ENCODE assay signal across 16 cellular contexts in the genomic region with DNA sequence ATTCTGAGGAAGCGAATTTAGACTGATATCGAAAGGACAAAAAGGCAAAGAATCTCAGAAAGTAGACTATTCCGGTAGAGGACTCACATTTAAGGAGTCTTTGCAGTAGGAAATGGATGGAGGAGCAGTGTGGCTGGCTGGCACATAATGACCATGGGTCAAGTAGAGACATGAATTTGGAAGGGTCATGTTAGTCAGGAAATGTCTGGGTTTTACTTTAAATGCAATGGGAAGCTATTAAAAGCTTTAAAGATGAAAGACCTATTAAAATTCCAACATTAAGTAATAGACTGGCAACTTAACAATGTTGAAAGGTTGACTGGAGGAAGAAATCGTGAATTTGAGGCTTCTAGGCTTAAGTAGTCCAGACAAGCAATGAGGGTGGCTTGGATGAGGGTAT.
DNase-seq lines count a peak whose midpoint lies in the region; ATAC-seq and TF ChIP-seq lines count a peak whose summit lies in the region.
"Had no signal": no experiment of that assay in that cellular context is flagged by ENCODE, and none has a peak within 500 bp of the region (broad histone marks: within the 10 kb centered on the region; RNA-seq: fewer than 3 reads in every experiment).

No MANE protein-coding gene starts in this region.

- no peaks in the 10 kb centered on the region for H4K20me1 ChIP-seq in HCT116 (ENCODE audit: insufficient read depth)
- H4K20me1 ChIP-seq in mammary epithelial cell (ENCODE audit: insufficient read depth, low read length), result no peaks in the 10 kb centered on the region
- H4K20me1 ChIP-seq in smooth muscle cell (ENCODE audit: low read depth), result no peaks in the 10 kb centered on the region
- no peaks in the 10 kb centered on the region for H4K20me1 ChIP-seq in OCI-LY7 (ENCODE audit: insufficient read depth, low read length)
- H4K20me1 ChIP-seq: BLaER1 had no signal

- H3K27me3 Mint-ChIP-seq in natural killer cell (ENCODE audit: low read depth in 2 of 2), result no peaks in the 10 kb centered on the region
- no peaks in the 10 kb centered on the region for H3K27me3 Mint-ChIP-seq in progenitor cell of endocrine pancreas
- H3K27me3 Mint-ChIP-seq: CD4-positive, alpha-beta memory T cell had no signal

- no peak for TF ChIP-seq CTCF in HCT116 (IDR thresholded peaks at IDR 0.05 in 2 of 3, conservative IDR thresholded peaks at IDR 0.05 in 1 of 3; ENCODE audit: borderline replicate concordance in 1 of 3, insufficient read depth in 1 of 3, low read depth in 2 of 3, low read length in 2 of 3)
- no peak for TF ChIP-seq CTCF in mammary epithelial cell (conservative IDR thresholded peaks at IDR 0.05 in 1 of 2, IDR thresholded peaks at IDR 0.05 in 1 of 2; ENCODE audit: extremely low read depth in 1 of 2, insufficient read depth in 1 of 2, low read depth in 1 of 2, low read length in 2 of 2)
- no peak for TF ChIP-seq CTCF in foreskin keratinocyte (conservative IDR thresholded peaks at IDR 0.05)
- TF ChIP-seq CTCF in smooth muscle cell (IDR thresholded peaks at IDR 0.05; ENCODE audit: borderline replicate concordance, insufficient read depth, poor library complexity, severe bottlenecking), result no peak
- TF ChIP-seq CTCF in OCI-LY7 (conservative IDR thresholded peaks at IDR 0.05; ENCODE audit: low read length), result no peak
- TF ChIP-seq CTCF in natural killer cell (IDR thresholded peaks at IDR 0.05), result no peak
- TF ChIP-seq CTCF in progenitor cell of endocrine pancreas (IDR thresholded peaks at IDR 0.05; ENCODE audit: unreplicated experiment), result no peak

- H3K4me1 Mint-ChIP-seq in natural killer cell (no peaks in the 10 kb centered on the region), progenitor cell of endocrine pancreas (ENCODE audit: low read depth) (peaks cover 2% of the 10 kb centered on the region)
- H3K4me1 Mint-ChIP-seq: CD14-positive monocyte; CD4-positive, alpha-beta memory T cell had no signal

- peaks cover 9 to 12% of the 10 kb centered on the region in 2 experiments; a peak in 3 of 4 replicates for H3K4me1 ChIP-seq in HCT116 (ENCODE audit: control insufficient read depth in 1 of 2, insufficient read depth in 2 of 2, low read length in 2 of 2)
- peaks cover 17% of the 10 kb centered on the region for H3K4me1 ChIP-seq in mammary epithelial cell (ENCODE audit: insufficient read depth, low read length)
- H3K4me1 ChIP-seq in foreskin keratinocyte, result peaks cover 12% of the 10 kb centered on the region
- peaks cover 6% of the 10 kb centered on the region for H3K4me1 ChIP-seq in smooth muscle cell (ENCODE audit: low read depth)
- no peaks in the 10 kb centered on the region for H3K4me1 ChIP-seq in OCI-LY7 (ENCODE audit: insufficient read depth, low read length, poor library complexity, severe bottlenecking)
- H3K4me1 ChIP-seq: BLaER1 had no signal

- no peak overlapping the region for H3K9ac ChIP-seq in HCT116 (ENCODE audit: low read length)
- H3K9ac ChIP-seq in mammary epithelial cell (ENCODE audit: insufficient read depth, low read length), result no peak overlapping the region
- H3K9ac ChIP-seq in smooth muscle cell (ENCODE audit: low read depth), result no peak overlapping the region
- H3K9ac ChIP-seq: BLaER1 had no signal

- intact Hi-C loops in HCT116 (cut with micrococcal nuclease), result no loop called here
- intact Hi-C loops in mammary epithelial cell (cut with micrococcal nuclease), result no loop called here
- intact Hi-C loops in OCI-LY7 (cut with micrococcal nuclease; ENCODE audit: unreplicated experiment), result no loop called here
- intact Hi-C loops in natural killer cell (cut with micrococcal nuclease), result no loop called here

- WGBS in mammary epithelial cell (ENCODE audit: low coverage, missing lambda C conversion rate), result 53% methylated on average over 4 of the region's 4 CpGs
- 66% methylated on average over 4 of the region's 4 CpGs for WGBS in smooth muscle cell (ENCODE audit: low lambda C conversion rate)

- TF ChIP-seq RAD21 in HCT116 (IDR thresholded peaks at IDR 0.05; ENCODE audit: low read depth), result no peak

- RAD21 ChIA-PET in HCT116 (lab: Charles Lee; ENCODE audit: low non-redundant PET in 1 of 2, low total read pairs in 2 of 2, uncharacterized antibody in 2 of 2, unreplicated experiment in 2 of 2), result no interaction called here

- no peaks in the 10 kb centered on the region for H3K79me2 ChIP-seq in HCT116 (ENCODE audit: insufficient read depth, low read length)
- no peaks in the 10 kb centered on the region for H3K79me2 ChIP-seq in mammary epithelial cell (ENCODE audit: insufficient read depth, low read length)
- H3K79me2 ChIP-seq in smooth muscle cell (ENCODE audit: low read depth), result no peaks in the 10 kb centered on the region
- H3K79me2 ChIP-seq in OCI-LY7 (ENCODE audit: insufficient read depth, low read depth, low read length), result no peaks in the 10 kb centered on the region

- POLR2A ChIA-PET in HCT116 (lab: Charles Lee), result no interaction called here
- POLR2A ChIA-PET in OCI-LY7 (lab: Charles Lee), result no interaction called here

- CTCF ChIA-PET in HCT116 (lab: Charles Lee) (no interaction called here), mammary epithelial cell (lab: Charles Lee; ENCODE audit: low non-redundant PET) (no interaction called here), OCI-LY7 (lab: Charles Lee; ENCODE audit: unreplicated experiment) (no interaction called here)

- BruUV-seq in HCT116 (replicated peaks; lab: Mats Ljungman, UMichigan) (no TSS peak), mammary epithelial cell (replicated peaks; lab: Mats Ljungman, UMichigan) (no TSS peak), OCI-LY7 (replicated peaks; lab: Mats Ljungman, UMichigan) (no TSS peak)

- H3K4me2 ChIP-seq in HCT116 (ENCODE audit: low read length), result no peak overlapping the region
- peak overlapping the region; percentile 62 for H3K4me2 ChIP-seq in mammary epithelial cell (ENCODE audit: insufficient read depth, low read depth, low read length)
- no peak overlapping the region for H3K4me2 ChIP-seq in smooth muscle cell
- H3K4me2 ChIP-seq in OCI-LY7 (ENCODE audit: low read length), result no peak overlapping the region
- H3K4me2 ChIP-seq: BLaER1 had no signal

- H3K9me3 ChIP-seq in HCT116 (ENCODE audit: control insufficient read depth in 1 of 2, insufficient read depth in 1 of 2, low read depth in 1 of 2, low read length in 2 of 2) (no peaks in the 10 kb centered on the region), mammary epithelial cell (replicated peaks; ENCODE audit: insufficient read depth, low read length) (no peaks in the 10 kb centered on the region), smooth muscle cell (replicated peaks; ENCODE audit: low read depth) (no peaks in the 10 kb centered on the region), OCI-LY7 (ENCODE audit: low read length) (no peaks in the 10 kb centered on the region)
- H3K9me3 ChIP-seq: BLaER1 had no signal

- H3K36me3 ChIP-seq in HCT116 (ENCODE audit: control insufficient read depth in 1 of 2, insufficient read depth in 2 of 2, low read length in 2 of 2), result no peaks in the 10 kb centered on the region
- H3K36me3 ChIP-seq in mammary epithelial cell (ENCODE audit: insufficient read depth, low read length), result no peaks in the 10 kb centered on the region
- H3K36me3 ChIP-seq in smooth muscle cell (ENCODE audit: low read depth), result no peaks in the 10 kb centered on the region
- H3K36me3 ChIP-seq in OCI-LY7 (ENCODE audit: insufficient read depth, low read length), result no peaks in the 10 kb centered on the region
- H3K36me3 ChIP-seq: BLaER1 had no signal

- H3K27ac Mint-ChIP-seq in natural killer cell, result no peak overlapping the region
- no peak overlapping the region for H3K27ac Mint-ChIP-seq in progenitor cell of endocrine pancreas
- H3K27ac Mint-ChIP-seq: CD14-positive monocyte; CD4-positive, alpha-beta memory T cell had no signal

- in situ Hi-C loops in mammary epithelial cell (cut with MboI; ENCODE audit: low sequenced_read_pairs in 2 of 2), result no loop called here

- peaks cover 6% of the 10 kb centered on the region for H3F3A ChIP-seq in smooth muscle cell (ENCODE audit: low read depth)

- no peak for TF ChIP-seq POLR2A in HCT116 (IDR thresholded peaks at IDR 0.05; ENCODE audit: borderline replicate concordance, extremely low read depth, insufficient read depth, insufficient read length)

- peak overlapping the region; percentile 4 for H2AFZ ChIP-seq in HCT116 (ENCODE audit: low read depth, low read length, poor library complexity, severe bottlenecking)
- peak overlapping the region; percentile 86 for H2AFZ ChIP-seq in mammary epithelial cell (ENCODE audit: low read depth, low read length)
- H2AFZ ChIP-seq in smooth muscle cell (ENCODE audit: low read depth), result peak overlapping the region; percentile 66
- H2AFZ ChIP-seq in OCI-LY7 (ENCODE audit: low read length), result no peak overlapping the region

- H3K4me3 Mint-ChIP-seq in natural killer cell (no peak overlapping the region), progenitor cell of endocrine pancreas (ENCODE audit: low read depth) (no peak overlapping the region)
- H3K4me3 Mint-ChIP-seq: CD14-positive monocyte had no signal

- H3K36me3 Mint-ChIP-seq in natural killer cell, result peaks cover 7% of the 10 kb centered on the region
- H3K36me3 Mint-ChIP-seq in progenitor cell of endocrine pancreas (ENCODE audit: insufficient read depth), result peaks cover 3% of the 10 kb centered on the region
- H3K36me3 Mint-ChIP-seq: CD14-positive monocyte; CD4-positive, alpha-beta memory T cell had no signal

- ATAC-seq in HCT116 (no peak), foreskin keratinocyte (no peak), natural killer cell (no peak)

- H3K27ac ChIP-seq in HCT116 (ENCODE audit: low read depth, low read length) (no peak overlapping the region), mammary epithelial cell (ENCODE audit: insufficient read depth, low read depth, low read length) (peak overlapping the region; percentile 28), foreskin keratinocyte (peak overlapping the region; percentile 31), smooth muscle cell (ENCODE audit: low read depth) (no peak overlapping the region), OCI-LY7 (ENCODE audit: low read depth, low read length, poor library complexity, severe bottlenecking) (no peak overlapping the region)
- H3K27ac ChIP-seq: BLaER1 had no signal

- H3K9me3 Mint-ChIP-seq in natural killer cell (peaks cover 17% of the 10 kb centered on the region in 2 donors), progenitor cell of endocrine pancreas (ENCODE audit: low read depth) (peaks cover 15% of the 10 kb centered on the region)

- H3K27me3 ChIP-seq in HCT116 (ENCODE audit: insufficient read depth, low read length) (no peaks in the 10 kb centered on the region), mammary epithelial cell (ENCODE audit: insufficient read depth, low read length) (no peaks in the 10 kb centered on the region), foreskin keratinocyte (no peaks in the 10 kb centered on the region), smooth muscle cell (ENCODE audit: low read depth) (no peaks in the 10 kb centered on the region)
- H3K27me3 ChIP-seq: BLaER1 had no signal

- dilution Hi-C loops in mammary epithelial cell (cut with HindIII; ENCODE audit: low sequenced_read_pairs), result no loop called here

- DNase-seq in HCT116 (ENCODE audit: low read depth, low spot score) (no peak), mammary epithelial cell (peak; percentile 74), foreskin keratinocyte (peak in 1 of 2 donors; percentile 33), smooth muscle cell (lab: John Stamatoyannopoulos, UW; ENCODE audit: unreplicated experiment) (no peak), OCI-LY7 (ENCODE audit: low spot score) (no peak), natural killer cell (no peak), progenitor cell of endocrine pancreas (ENCODE audit: low spot score, unreplicated experiment) (no peak)
- DNase-seq: 8988T; Calu3; CD4-positive, alpha-beta memory T cell; DMS79 treated with DMSO at 0.1 percent for 48 hours; GF-D8; GOT3; H7 had no signal

- H3K4me3 ChIP-seq in HCT116 (replicated peaks in 1 of 2; ENCODE audit: low read depth in 1 of 2, low read length in 2 of 2), result no peak overlapping the region
- no peak overlapping the region for H3K4me3 ChIP-seq in mammary epithelial cell (replicated peaks in 1 of 3; ENCODE audit: insufficient read depth in 1 of 3, low read depth in 2 of 3, low read length in 3 of 3)
- H3K4me3 ChIP-seq in smooth muscle cell, result no peak overlapping the region
- H3K4me3 ChIP-seq in OCI-LY7 (ENCODE audit: low read depth, low read length, poor library complexity, severe bottlenecking), result no peak overlapping the region
- H3K4me3 ChIP-seq: BLaER1 had no signal

- H3K9me2 ChIP-seq in HCT116 (ENCODE audit: insufficient read depth) (no peaks in the 10 kb centered on the region), OCI-LY7 (ENCODE audit: insufficient read depth, low read length) (no peaks in the 10 kb centered on the region)

Comparison
In these comparisons a context has a peak if more than half of its experiments do, and no peak if none do; other contexts are left out.
1. H3K27ac ChIP-seq: peak in mammary epithelial cell (single experiment) and foreskin keratinocyte (single experiment); none in HCT116 (single experiment), smooth muscle cell (single experiment) and OCI-LY7 (single experiment).